In genomic region chr4:184644553-184645307, GRCh38 we compare ENCODE assay signal across 1 cellular context.
TF ChIP-seq lines count a peak whose summit lies in the region.

No MANE protein-coding gene starts in this region.

TF ChIP-seq in GM12878, 131 proteins besides CTCF, POLR2A, EP300 and RAD21 (continued from another document):
- TF ChIP-seq REST (IDR thresholded peaks at IDR 0.05; ENCODE audit: low read depth, low read length) (no peak), HDAC2 (IDR thresholded peaks at IDR 0.05) (no peak), ZNF592 (IDR thresholded peaks at IDR 0.05) (no peak), SPI1 (IDR thresholded peaks at IDR 0.05; ENCODE audit: borderline replicate concordance, insufficient read depth, low read depth, low read length) (no peak)
